In the genomic region with DNA sequence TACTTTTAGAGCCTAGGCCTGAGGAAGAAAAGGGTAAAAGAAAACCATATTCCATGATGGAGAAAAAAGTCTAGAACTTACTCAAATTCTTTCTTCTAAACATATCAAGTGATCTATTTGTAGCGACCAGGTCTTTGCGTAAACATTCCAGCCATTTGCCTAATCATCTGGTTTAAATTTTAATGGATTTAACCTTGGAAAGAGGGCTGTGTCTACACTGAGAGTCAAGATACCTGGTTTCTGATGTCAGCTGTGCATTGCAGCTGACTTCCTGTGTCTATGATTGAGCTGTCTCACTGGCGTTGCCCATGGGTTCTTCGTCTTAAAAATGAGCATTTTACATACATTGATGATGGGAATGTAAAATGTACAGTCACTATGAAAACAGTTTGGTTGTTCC, we compare ENCODE assay signal across 1 cellular context.
TF ChIP-seq lines count a peak whose summit lies in the region.

No MANE protein-coding gene starts in this region.

TF ChIP-seq in HepG2, 621 proteins besides CTCF, POLR2A, EP300 and RAD21 (continued from another document and continues in another):
- TF ChIP-seq, protein P1, sequence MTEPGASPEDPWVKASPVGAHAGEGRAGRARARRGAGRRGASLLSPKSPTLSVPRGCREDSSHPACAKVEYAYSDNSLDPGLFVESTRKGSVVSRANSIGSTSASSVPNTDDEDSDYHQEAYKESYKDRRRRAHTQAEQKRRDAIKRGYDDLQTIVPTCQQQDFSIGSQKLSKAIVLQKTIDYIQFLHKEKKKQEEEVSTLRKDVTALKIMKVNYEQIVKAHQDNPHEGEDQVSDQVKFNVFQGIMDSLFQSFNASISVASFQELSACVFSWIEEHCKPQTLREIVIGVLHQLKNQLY (CRISPR knock-in tag; IDR thresholded peaks at IDR 0.05): peak; percentile 56; the same call in 1 of the 2 replicates
- peak; percentile 35; the same call in 1 of the 2 replicates for TF ChIP-seq ZBTB7B (CRISPR knock-in tag; IDR thresholded peaks at IDR 0.05)
- TF ChIP-seq MAFK (conservative IDR thresholded peaks at IDR 0.05 in 1 of 2, IDR thresholded peaks at IDR 0.05 in 1 of 2; ENCODE audit: low read length in 2 of 2): 0 out of 4 replicates have a peak, but pooled peaks of 1 of the 2 experiments have one; percentile 1
- TF ChIP-seq, protein P2, sequence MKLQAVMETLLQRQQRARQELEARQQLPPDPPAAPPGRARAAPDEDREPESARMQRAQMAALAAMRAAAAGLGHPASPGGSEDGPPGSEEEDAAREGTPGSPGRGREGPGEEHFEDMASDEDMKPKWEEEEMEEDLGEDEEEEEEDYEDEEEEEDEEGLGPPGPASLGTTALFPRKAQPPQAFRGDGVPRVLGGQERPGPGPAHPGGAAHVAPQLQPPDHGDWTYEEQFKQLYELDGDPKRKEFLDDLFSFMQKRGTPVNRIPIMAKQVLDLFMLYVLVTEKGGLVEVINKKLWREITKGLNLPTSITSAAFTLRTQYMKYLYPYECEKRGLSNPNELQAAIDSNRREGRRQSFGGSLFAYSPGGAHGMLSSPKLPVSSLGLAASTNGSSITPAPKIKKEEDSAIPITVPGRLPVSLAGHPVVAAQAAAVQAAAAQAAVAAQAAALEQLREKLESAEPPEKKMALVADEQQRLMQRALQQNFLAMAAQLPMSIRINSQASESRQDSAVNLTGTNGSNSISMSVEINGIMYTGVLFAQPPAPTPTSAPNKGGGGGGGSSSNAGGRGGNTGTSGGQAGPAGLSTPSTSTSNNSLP (IDR thresholded peaks at IDR 0.05; ENCODE audit: low read depth, low read length): peak; percentile 97
- TF ChIP-seq ZFP1 (CRISPR knock-in tag; IDR thresholded peaks at IDR 0.05): no peak
- peak; percentile 63; the same call in 1 of the 2 replicates for TF ChIP-seq TGIF2 (CRISPR knock-in tag; IDR thresholded peaks at IDR 0.05)
- TF ChIP-seq RCOR2 (CRISPR knock-in tag; IDR thresholded peaks at IDR 0.05): peak; percentile 88
- TF ChIP-seq PHF21A (CRISPR knock-in tag; IDR thresholded peaks at IDR 0.05): peak; percentile 61
- TF ChIP-seq FOXP1 (IDR thresholded peaks at IDR 0.05): no peak
- TF ChIP-seq FOXP1 (CRISPR knock-in tag; IDR thresholded peaks at IDR 0.05): peak; percentile 74; the same call in 1 of the 2 replicates
- TF ChIP-seq ZNF331 (CRISPR knock-in tag; IDR thresholded peaks at IDR 0.05): peak; percentile 67
- peak; percentile 93 for TF ChIP-seq ZBTB21 (CRISPR knock-in tag; IDR thresholded peaks at IDR 0.05)
- TF ChIP-seq NCOA1 (CRISPR knock-in tag; IDR thresholded peaks at IDR 0.05): no peak
- TF ChIP-seq HMG20B (CRISPR knock-in tag; conservative IDR thresholded peaks at IDR 0.05): peak; percentile 47; the same call in 1 of the 2 replicates
- peak; percentile 67 for TF ChIP-seq HNF4A (CRISPR knock-in tag; IDR thresholded peaks at IDR 0.05)
- TF ChIP-seq, protein P3, sequence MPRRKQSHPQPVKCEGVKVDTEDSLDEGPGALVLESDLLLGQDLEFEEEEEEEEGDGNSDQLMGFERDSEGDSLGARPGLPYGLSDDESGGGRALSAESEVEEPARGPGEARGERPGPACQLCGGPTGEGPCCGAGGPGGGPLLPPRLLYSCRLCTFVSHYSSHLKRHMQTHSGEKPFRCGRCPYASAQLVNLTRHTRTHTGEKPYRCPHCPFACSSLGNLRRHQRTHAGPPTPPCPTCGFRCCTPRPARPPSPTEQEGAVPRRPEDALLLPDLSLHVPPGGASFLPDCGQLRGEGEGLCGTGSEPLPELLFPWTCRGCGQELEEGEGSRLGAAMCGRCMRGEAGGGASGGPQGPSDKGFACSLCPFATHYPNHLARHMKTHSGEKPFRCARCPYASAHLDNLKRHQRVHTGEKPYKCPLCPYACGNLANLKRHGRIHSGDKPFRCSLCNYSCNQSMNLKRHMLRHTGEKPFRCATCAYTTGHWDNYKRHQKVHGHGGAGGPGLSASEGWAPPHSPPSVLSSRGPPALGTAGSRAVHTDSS (CRISPR knock-in tag; conservative IDR thresholded peaks at IDR 0.05): no peak
- no peak for TF ChIP-seq TCF7L2 (IDR thresholded peaks at IDR 0.05; ENCODE audit: low read depth, low read length)
- peak; percentile 18; the same call in 1 of the 2 replicates for TF ChIP-seq ONECUT2 (CRISPR knock-in tag; IDR thresholded peaks at IDR 0.05)
- peak; percentile 72 for TF ChIP-seq ZEB1 (IDR thresholded peaks at IDR 0.05; ENCODE audit: insufficient replicate concordance, low read depth)
- TF ChIP-seq ZNF543 (CRISPR knock-in tag; IDR thresholded peaks at IDR 0.05): no peak
- TF ChIP-seq GABPB1 (CRISPR knock-in tag; IDR thresholded peaks at IDR 0.05): peak; percentile 66
- peak; percentile 59 for TF ChIP-seq HDAC1 (CRISPR knock-in tag; IDR thresholded peaks at IDR 0.05)
- TF ChIP-seq NFKB2 (CRISPR knock-in tag; IDR thresholded peaks at IDR 0.05; ENCODE audit: borderline replicate concordance): no peak
- no peak for TF ChIP-seq MYNN (CRISPR knock-in tag; IDR thresholded peaks at IDR 0.05; ENCODE audit: low read depth)
- TF ChIP-seq KDM4B (CRISPR knock-in tag; IDR thresholded peaks at IDR 0.05): no peak
- no peak for TF ChIP-seq ZNF34 (CRISPR knock-in tag; IDR thresholded peaks at IDR 0.05; ENCODE audit: borderline replicate concordance)
- peak; percentile 46; the same call in 1 of the 2 replicates for TF ChIP-seq IRF2 (CRISPR knock-in tag; IDR thresholded peaks at IDR 0.05)
- peak; percentile 34; the same call in 1 of the 2 replicates for TF ChIP-seq ZNF264 (CRISPR knock-in tag; IDR thresholded peaks at IDR 0.05)
- TF ChIP-seq TEAD3 (CRISPR knock-in tag; optimal IDR thresholded peaks at IDR 0.05; ENCODE audit: borderline replicate concordance): peak; percentile 94
- TF ChIP-seq FOXJ3 (CRISPR knock-in tag; IDR thresholded peaks at IDR 0.05; ENCODE audit: borderline replicate concordance): peak; percentile 78; the same call in 1 of the 2 replicates
- peak; percentile 84 for TF ChIP-seq SOX5 (CRISPR knock-in tag; IDR thresholded peaks at IDR 0.05; ENCODE audit: borderline replicate concordance)
- TF ChIP-seq, protein P4, sequence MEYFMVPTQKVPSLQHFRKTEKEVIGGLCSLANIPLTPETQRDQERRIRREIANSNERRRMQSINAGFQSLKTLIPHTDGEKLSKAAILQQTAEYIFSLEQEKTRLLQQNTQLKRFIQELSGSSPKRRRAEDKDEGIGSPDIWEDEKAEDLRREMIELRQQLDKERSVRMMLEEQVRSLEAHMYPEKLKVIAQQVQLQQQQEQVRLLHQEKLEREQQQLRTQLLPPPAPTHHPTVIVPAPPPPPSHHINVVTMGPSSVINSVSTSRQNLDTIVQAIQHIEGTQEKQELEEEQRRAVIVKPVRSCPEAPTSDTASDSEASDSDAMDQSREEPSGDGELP (IDR thresholded peaks at IDR 0.05; ENCODE audit: borderline replicate concordance, low read depth): peak; percentile 99
- TF ChIP-seq TBP (CRISPR knock-in tag; IDR thresholded peaks at IDR 0.05): no peak
- peak; percentile 27; the same call in 1 of the 2 replicates for TF ChIP-seq RXRA (CRISPR knock-in tag; IDR thresholded peaks at IDR 0.05)
- no peak for TF ChIP-seq REXO4 (CRISPR knock-in tag; IDR thresholded peaks at IDR 0.05; ENCODE audit: borderline replicate concordance)
- TF ChIP-seq, protein P5, sequence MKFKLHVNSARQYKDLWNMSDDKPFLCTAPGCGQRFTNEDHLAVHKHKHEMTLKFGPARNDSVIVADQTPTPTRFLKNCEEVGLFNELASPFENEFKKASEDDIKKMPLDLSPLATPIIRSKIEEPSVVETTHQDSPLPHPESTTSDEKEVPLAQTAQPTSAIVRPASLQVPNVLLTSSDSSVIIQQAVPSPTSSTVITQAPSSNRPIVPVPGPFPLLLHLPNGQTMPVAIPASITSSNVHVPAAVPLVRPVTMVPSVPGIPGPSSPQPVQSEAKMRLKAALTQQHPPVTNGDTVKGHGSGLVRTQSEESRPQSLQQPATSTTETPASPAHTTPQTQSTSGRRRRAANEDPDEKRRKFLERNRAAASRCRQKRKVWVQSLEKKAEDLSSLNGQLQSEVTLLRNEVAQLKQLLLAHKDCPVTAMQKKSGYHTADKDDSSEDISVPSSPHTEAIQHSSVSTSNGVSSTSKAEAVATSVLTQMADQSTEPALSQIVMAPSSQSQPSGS (CRISPR knock-in tag; IDR thresholded peaks at IDR 0.05): peak; percentile 85
- no peak for TF ChIP-seq TSC22D2 (CRISPR knock-in tag; IDR thresholded peaks at IDR 0.05; ENCODE audit: borderline replicate concordance)
- TF ChIP-seq, protein P6, sequence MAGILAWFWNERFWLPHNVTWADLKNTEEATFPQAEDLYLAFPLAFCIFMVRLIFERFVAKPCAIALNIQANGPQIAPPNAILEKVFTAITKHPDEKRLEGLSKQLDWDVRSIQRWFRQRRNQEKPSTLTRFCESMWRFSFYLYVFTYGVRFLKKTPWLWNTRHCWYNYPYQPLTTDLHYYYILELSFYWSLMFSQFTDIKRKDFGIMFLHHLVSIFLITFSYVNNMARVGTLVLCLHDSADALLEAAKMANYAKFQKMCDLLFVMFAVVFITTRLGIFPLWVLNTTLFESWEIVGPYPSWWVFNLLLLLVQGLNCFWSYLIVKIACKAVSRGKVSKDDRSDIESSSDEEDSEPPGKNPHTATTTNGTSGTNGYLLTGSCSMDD (CRISPR knock-in tag; IDR thresholded peaks at IDR 0.05): no peak
- TF ChIP-seq, protein P7, sequence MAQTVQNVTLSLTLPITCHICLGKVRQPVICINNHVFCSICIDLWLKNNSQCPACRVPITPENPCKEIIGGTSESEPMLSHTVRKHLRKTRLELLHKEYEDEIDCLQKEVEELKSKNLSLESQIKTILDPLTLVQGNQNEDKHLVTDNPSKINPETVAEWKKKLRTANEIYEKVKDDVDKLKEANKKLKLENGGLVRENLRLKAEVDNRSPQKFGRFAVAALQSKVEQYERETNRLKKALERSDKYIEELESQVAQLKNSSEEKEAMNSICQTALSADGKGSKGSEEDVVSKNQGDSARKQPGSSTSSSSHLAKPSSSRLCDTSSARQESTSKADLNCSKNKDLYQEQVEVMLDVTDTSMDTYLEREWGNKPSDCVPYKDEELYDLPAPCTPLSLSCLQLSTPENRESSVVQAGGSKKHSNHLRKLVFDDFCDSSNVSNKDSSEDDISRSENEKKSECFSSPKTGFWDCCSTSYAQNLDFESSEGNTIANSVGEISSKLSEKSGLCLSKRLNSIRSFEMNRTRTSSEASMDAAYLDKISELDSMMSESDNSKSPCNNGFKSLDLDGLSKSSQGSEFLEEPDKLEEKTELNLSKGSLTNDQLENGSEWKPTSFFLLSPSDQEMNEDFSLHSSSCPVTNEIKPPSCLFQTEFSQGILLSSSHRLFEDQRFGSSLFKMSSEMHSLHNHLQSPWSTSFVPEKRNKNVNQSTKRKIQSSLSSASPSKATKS (CRISPR knock-in tag; IDR thresholded peaks at IDR 0.05): no peak
- TF ChIP-seq ZNF292 (CRISPR knock-in tag; IDR thresholded peaks at IDR 0.05; ENCODE audit: borderline replicate concordance, low read depth): peak; percentile 32; the same call in 1 of the 2 replicates
- TF ChIP-seq, protein P8, sequence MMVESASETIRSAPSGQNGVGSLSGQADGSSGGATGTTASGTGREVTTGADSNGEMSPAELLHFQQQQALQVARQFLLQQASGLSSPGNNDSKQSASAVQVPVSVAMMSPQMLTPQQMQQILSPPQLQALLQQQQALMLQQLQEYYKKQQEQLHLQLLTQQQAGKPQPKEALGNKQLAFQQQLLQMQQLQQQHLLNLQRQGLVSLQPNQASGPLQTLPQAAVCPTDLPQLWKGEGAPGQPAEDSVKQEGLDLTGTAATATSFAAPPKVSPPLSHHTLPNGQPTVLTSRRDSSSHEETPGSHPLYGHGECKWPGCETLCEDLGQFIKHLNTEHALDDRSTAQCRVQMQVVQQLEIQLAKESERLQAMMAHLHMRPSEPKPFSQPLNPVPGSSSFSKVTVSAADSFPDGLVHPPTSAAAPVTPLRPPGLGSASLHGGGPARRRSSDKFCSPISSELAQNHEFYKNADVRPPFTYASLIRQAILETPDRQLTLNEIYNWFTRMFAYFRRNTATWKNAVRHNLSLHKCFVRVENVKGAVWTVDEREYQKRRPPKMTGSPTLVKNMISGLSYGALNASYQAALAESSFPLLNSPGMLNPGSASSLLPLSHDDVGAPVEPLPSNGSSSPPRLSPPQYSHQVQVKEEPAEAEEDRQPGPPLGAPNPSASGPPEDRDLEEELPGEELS (CRISPR knock-in tag; IDR thresholded peaks at IDR 0.05): peak; percentile 93
- TF ChIP-seq, protein P9, sequence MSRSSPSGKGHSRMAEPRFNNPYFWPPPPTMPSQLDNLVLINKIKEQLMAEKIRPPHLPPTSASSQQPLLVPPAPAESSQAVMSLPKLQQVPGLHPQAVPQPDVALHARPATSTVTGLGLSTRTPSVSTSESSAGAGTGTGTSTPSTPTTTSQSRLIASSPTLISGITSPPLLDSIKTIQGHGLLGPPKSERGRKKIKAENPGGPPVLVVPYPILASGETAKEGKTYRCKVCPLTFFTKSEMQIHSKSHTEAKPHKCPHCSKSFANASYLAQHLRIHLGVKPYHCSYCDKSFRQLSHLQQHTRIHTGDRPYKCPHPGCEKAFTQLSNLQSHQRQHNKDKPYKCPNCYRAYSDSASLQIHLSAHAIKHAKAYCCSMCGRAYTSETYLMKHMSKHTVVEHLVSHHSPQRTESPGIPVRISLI (CRISPR knock-in tag; IDR thresholded peaks at IDR 0.05; ENCODE audit: borderline replicate concordance): peak; percentile 37; the same call in 1 of the 2 replicates
- no peak for TF ChIP-seq ZNF232 (CRISPR knock-in tag; IDR thresholded peaks at IDR 0.05; ENCODE audit: borderline replicate concordance)
- no peak for TF ChIP-seq CCAR2 (optimal IDR thresholded peaks at IDR 0.05; ENCODE audit: low read depth, low read length)
- TF ChIP-seq, protein P10, sequence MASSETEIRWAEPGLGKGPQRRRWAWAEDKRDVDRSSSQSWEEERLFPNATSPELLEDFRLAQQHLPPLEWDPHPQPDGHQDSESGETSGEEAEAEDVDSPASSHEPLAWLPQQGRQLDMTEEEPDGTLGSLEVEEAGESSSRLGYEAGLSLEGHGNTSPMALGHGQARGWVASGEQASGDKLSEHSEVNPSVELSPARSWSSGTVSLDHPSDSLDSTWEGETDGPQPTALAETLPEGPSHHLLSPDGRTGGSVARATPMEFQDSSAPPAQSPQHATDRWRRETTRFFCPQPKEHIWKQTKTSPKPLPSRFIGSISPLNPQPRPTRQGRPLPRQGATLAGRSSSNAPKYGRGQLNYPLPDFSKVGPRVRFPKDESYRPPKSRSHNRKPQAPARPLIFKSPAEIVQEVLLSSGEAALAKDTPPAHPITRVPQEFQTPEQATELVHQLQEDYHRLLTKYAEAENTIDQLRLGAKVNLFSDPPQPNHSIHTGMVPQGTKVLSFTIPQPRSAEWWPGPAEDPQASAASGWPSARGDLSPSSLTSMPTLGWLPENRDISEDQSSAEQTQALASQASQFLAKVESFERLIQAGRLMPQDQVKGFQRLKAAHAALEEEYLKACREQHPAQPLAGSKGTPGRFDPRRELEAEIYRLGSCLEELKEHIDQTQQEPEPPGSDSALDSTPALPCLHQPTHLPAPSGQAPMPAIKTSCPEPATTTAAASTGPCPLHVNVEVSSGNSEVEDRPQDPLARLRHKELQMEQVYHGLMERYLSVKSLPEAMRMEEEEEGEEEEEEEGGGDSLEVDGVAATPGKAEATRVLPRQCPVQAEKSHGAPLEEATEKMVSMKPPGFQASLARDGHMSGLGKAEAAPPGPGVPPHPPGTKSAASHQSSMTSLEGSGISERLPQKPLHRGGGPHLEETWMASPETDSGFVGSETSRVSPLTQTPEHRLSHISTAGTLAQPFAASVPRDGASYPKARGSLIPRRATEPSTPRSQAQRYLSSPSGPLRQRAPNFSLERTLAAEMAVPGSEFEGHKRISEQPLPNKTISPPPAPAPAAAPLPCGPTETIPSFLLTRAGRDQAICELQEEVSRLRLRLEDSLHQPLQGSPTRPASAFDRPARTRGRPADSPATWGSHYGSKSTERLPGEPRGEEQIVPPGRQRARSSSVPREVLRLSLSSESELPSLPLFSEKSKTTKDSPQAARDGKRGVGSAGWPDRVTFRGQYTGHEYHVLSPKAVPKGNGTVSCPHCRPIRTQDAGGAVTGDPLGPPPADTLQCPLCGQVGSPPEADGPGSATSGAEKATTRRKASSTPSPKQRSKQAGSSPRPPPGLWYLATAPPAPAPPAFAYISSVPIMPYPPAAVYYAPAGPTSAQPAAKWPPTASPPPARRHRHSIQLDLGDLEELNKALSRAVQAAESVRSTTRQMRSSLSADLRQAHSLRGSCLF (CRISPR knock-in tag; IDR thresholded peaks at IDR 0.05; ENCODE audit: borderline replicate concordance): no peak
